22 cellular contexts compared by ENCODE assay signal in genomic region chr4:123345132-123345923, GRCh38. TPM values are rescaled to one million over a fixed set of nuclear protein-coding genes. Genes with fewer than 3 reads are reported as not detected.
A peak's percentile ranks its signal among the peaks of the same experiment; 100 is the strongest.
DNase-seq lines count a peak whose midpoint lies in the region; ATAC-seq and TF ChIP-seq lines count a peak whose summit lies in the region.
"Had no signal": no experiment of that assay in that cellular context is flagged by ENCODE, and none has a peak within 500 bp of the region (broad histone marks: within the 10 kb centered on the region; RNA-seq: fewer than 3 reads in every experiment).

No MANE protein-coding gene starts in this region.

- H3K4me3 Mint-ChIP-seq in brain, result no peak overlapping the region
- H3K4me3 Mint-ChIP-seq in neural crest cell, result no peak overlapping the region
- H3K4me3 Mint-ChIP-seq: activated CD4-positive, alpha-beta T cell treated with anti-CD3 and anti-CD28 coated beads, Interleukin-2, amount 10 ng/mL, durations not matched to agents 7 days and 5 days; activated CD8-positive, alpha-beta memory T cell treated with anti-CD3 and anti-CD28 coated beads, Interleukin-2, amount 10 ng/mL, durations not matched to agents 7 days and 5 days; central memory CD8-positive, alpha-beta T cell; stimulated activated naive B cell treated with anti-CD40 and anti-IgM and Interleukin-4, amounts not matched to agents 10 μg/mL and 1 μg/mL and 100 μg/mL, for 72 hours had no signal

- no peaks in the 10 kb centered on the region for H3K36me3 Mint-ChIP-seq in brain
- H3K36me3 Mint-ChIP-seq in neural crest cell (ENCODE audit: low read depth), result no peaks in the 10 kb centered on the region
- H3K36me3 Mint-ChIP-seq: activated CD8-positive, alpha-beta memory T cell treated with anti-CD3 and anti-CD28 coated beads, Interleukin-2, amount 10 ng/mL, durations not matched to agents 7 days and 5 days; stimulated activated naive B cell treated with anti-CD40 and anti-IgM and Interleukin-4, amounts not matched to agents 10 μg/mL and 1 μg/mL and 100 μg/mL, for 72 hours had no signal

- H3K4me1 Mint-ChIP-seq in brain (peaks cover 30% of the 10 kb centered on the region), neural crest cell (peaks cover 57% of the 10 kb centered on the region)
- H3K4me1 Mint-ChIP-seq: central memory CD8-positive, alpha-beta T cell; stimulated activated naive B cell treated with anti-CD40 and anti-IgM and Interleukin-4, amounts not matched to agents 10 μg/mL and 1 μg/mL and 100 μg/mL, for 72 hours had no signal

- ATAC-seq in GM18909 (IDR thresholded peaks at IDR 0.05; ENCODE audit: poor library complexity, unreplicated experiment), result peak; percentile 59
- ATAC-seq in HG03432 (IDR thresholded peaks at IDR 0.05; ENCODE audit: unreplicated experiment), result peak; percentile 24
- ATAC-seq in omental fat pad (ENCODE audit: low FRiP score), result no peak
- no peak for ATAC-seq in HG02981 (IDR thresholded peaks at IDR 0.05; ENCODE audit: unreplicated experiment)
- no peak for ATAC-seq in HG03521 (IDR thresholded peaks at IDR 0.05; ENCODE audit: unreplicated experiment)
- no peak for ATAC-seq in left lung
- ATAC-seq: activated CD8-positive, alpha-beta memory T cell treated with anti-CD3 and anti-CD28 coated beads, Interleukin-2, amount 10 ng/mL, durations not matched to agents 7 days and 5 days; stimulated activated naive B cell treated with anti-CD40 and anti-IgM and Interleukin-4, amounts not matched to agents 10 μg/mL and 1 μg/mL and 100 μg/mL, for 72 hours had no signal

- peak overlapping the region in 3 of 5 experiments; percentile 45 to 88 (median 79) for H3K27ac Mint-ChIP-seq in brain
- H3K27ac Mint-ChIP-seq in neural crest cell (ENCODE audit: unreplicated experiment), result peak overlapping the region; percentile 92
- H3K27ac Mint-ChIP-seq: activated CD4-positive, alpha-beta T cell treated with anti-CD3 and anti-CD28 coated beads, Interleukin-2, amount 10 ng/mL, durations not matched to agents 7 days and 5 days; activated CD8-positive, alpha-beta memory T cell treated with anti-CD3 and anti-CD28 coated beads, Interleukin-2, amount 10 ng/mL, durations not matched to agents 7 days and 5 days; stimulated activated naive B cell treated with anti-CD40 and anti-IgM and Interleukin-4, amounts not matched to agents 10 μg/mL and 1 μg/mL and 100 μg/mL, for 72 hours had no signal

- no peak for DNase-seq in neural crest cell (ENCODE audit: low read depth, low spot score)
- no peak for DNase-seq in omental fat pad (ENCODE audit: low spot score)
- no peak for DNase-seq in left lung
- DNase-seq: activated CD4-positive, alpha-beta T cell treated with anti-CD3 and anti-CD28 coated beads, Interleukin-2, amount 10 ng/mL, durations not matched to agents 7 days and 5 days; activated CD8-positive, alpha-beta memory T cell treated with anti-CD3 and anti-CD28 coated beads, Interleukin-2, amount 10 ng/mL, durations not matched to agents 7 days and 5 days; activated naive CD4-positive, alpha-beta T cell treated with anti-CD3 and anti-CD28 coated beads, Interleukin-2, amount 50 U/mL, for 16 hours; Caco-2; dermis blood vessel endothelial cell; HCEC 1CT; NCI-H524 treated with DMSO at 0.1 percent for 48 hours; SK-N-SH; stimulated activated CD4-positive, alpha-beta T cell treated with anti-CD3 and anti-CD28 coated beads, Interleukin-12 subunit alpha, Interleukin-12 subunit beta, amount 100 ng/mL, for 4 hours; stimulated activated CD4-positive, alpha-beta T cell treated with anti-CD3 and anti-CD28 coated beads, Interleukin-4, amount 100 ng/mL, for 24 hours; stimulated activated naive B cell treated with anti-CD40 and anti-IgM and Interleukin-4, amounts not matched to agents 10 μg/mL and 1 μg/mL and 100 μg/mL, for 72 hours had no signal

- no peaks in the 10 kb centered on the region for H3K36me3 ChIP-seq in left lung
- H3K36me3 ChIP-seq: ascending aorta had no signal

- peaks cover 0 to 1% (median 0%) of the 10 kb centered on the region in 5 experiments for H3K9me3 Mint-ChIP-seq in brain
- peaks cover 3% of the 10 kb centered on the region for H3K9me3 Mint-ChIP-seq in neural crest cell
- H3K9me3 Mint-ChIP-seq: activated CD4-positive, alpha-beta T cell treated with anti-CD3 and anti-CD28 coated beads, Interleukin-2, amount 10 ng/mL, durations not matched to agents 7 days and 5 days; central memory CD8-positive, alpha-beta T cell; stimulated activated naive B cell treated with anti-CD40 and anti-IgM and Interleukin-4, amounts not matched to agents 10 μg/mL and 1 μg/mL and 100 μg/mL, for 72 hours had no signal

- no peak overlapping the region for H3K27ac ChIP-seq in left lung
- H3K27ac ChIP-seq: RWPE1 had no signal

- H3K9me3 ChIP-seq in left lung, result no peaks in the 10 kb centered on the region
- H3K9me3 ChIP-seq: ascending aorta, Caco-2, SK-N-SH had no signal

- no peak overlapping the region for H3K4me3 ChIP-seq in left lung
- H3K4me3 ChIP-seq: ascending aorta had no signal

- intact Hi-C loops in left lung (cut with DNase I), result no loop called here

- no peaks in the 10 kb centered on the region for H3K27me3 ChIP-seq in left lung
- H3K27me3 ChIP-seq: ascending aorta had no signal

- peaks cover 8% of the 10 kb centered on the region for H3K27me3 Mint-ChIP-seq in brain
- H3K27me3 Mint-ChIP-seq in neural crest cell (ENCODE audit: low read depth), result no peaks in the 10 kb centered on the region
- H3K27me3 Mint-ChIP-seq: stimulated activated naive B cell treated with anti-CD40 and anti-IgM and Interleukin-4, amounts not matched to agents 10 μg/mL and 1 μg/mL and 100 μg/mL, for 72 hours had no signal

- no peak for TF ChIP-seq CTCF in brain (conservative IDR thresholded peaks at IDR 0.05)
- no peak for TF ChIP-seq CTCF in neural crest cell (conservative IDR thresholded peaks at IDR 0.05)
- no peak for TF ChIP-seq CTCF in omental fat pad (IDR thresholded peaks at IDR 0.05)
- no peak for TF ChIP-seq CTCF in left lung (IDR thresholded peaks at IDR 0.05)

- peaks cover 0 to 3% of the 10 kb centered on the region in 2 donors for H3K4me1 ChIP-seq in left lung
- H3K4me1 ChIP-seq: ascending aorta had no signal

RNA-seq across cellular contexts. Expression of gene SPRY1, which starts 51.3 kb away (rescaled TPM):
- polyA plus RNA-seq in brain (ENCODE audit: insufficient read depth, low read depth, low replicate concordance), result 19.7 TPM
- total RNA-seq in neural crest cell (125 and 134 TPM in 2 replicates), omental fat pad (100 to 1,000 TPM; 168 to 308 (median 256) TPM), left lung (10 to 100 TPM; 85.1 to 95.5 TPM)

Comparison
In these comparisons a context has a peak if more than half of its experiments do, and no peak if none do; other contexts are left out.
1. ATAC-seq: peak in GM18909 (single experiment) and HG03432 (single experiment); none in omental fat pad (single experiment), HG02981 (single experiment), HG03521 (single experiment) and left lung (single experiment).